8 cellular contexts compared by ENCODE assay signal in the genomic region with DNA sequence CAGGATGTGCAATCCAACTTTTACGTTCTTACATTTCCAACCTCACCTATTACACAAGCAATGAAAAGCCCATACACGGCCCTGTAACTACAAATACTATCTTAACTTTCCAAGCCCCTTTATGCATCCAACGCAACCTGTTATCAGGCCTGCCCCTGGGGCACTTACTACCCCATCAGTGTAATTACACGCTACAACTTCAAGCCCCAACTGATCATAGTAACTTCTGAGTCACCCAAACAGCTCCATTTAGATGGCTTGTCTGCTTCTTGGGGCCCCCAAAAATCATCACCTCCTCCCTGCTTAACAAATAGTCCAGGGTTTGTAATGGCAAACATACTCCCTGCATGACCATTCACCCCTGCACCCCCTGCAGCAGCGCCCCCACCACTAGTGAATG. TPM values are rescaled to one million over a fixed set of nuclear protein-coding genes. Genes with fewer than 3 reads are reported as not detected.
A peak's percentile ranks its signal among the peaks of the same experiment; 100 is the strongest.
DNase-seq lines count a peak whose midpoint lies in the region; ATAC-seq, FAIRE-seq and TF ChIP-seq lines count a peak whose summit lies in the region.
"Not testable (repeated sequence)": the region's sequence is repeated elsewhere in the genome, so short reads cannot be mapped to it uniquely, and the experiment has no call there.

No MANE protein-coding gene starts in this region.

- H3K4me2 ChIP-seq in astrocyte (ENCODE audit: low read length), result peak overlapping the region; percentile 63
- H3K4me2 ChIP-seq in neuronal stem cell (ENCODE audit: insufficient read depth, low read length, poor library complexity, severe bottlenecking), result not testable (repeated sequence)

- not testable (repeated sequence) for H3K18ac ChIP-seq in neuronal stem cell (ENCODE audit: low read length)

- H3K27me3 ChIP-seq in astrocyte (ENCODE audit: insufficient read depth, low read length); neuronal stem cell (ENCODE audit: control insufficient read depth in 3 of 3, insufficient read depth in 3 of 3, low read depth in 1 of 3, low read length in 3 of 3); thoracic aorta (replicated peaks; ENCODE audit: insufficient read depth): not testable (repeated sequence)

- H3K4me1 Mint-ChIP-seq in astrocyte (ENCODE audit: low read depth, unreplicated experiment), result peaks cover 36% of the 10 kb centered on the region
- H3K4me1 Mint-ChIP-seq in endothelial cell (ENCODE audit: unreplicated experiment), result not testable (repeated sequence)

- H3K9ac ChIP-seq in ES-I3 (ENCODE audit: low read depth, low read length), result peak overlapping the region; percentile 2; the same call in 1 of the 2 replicates
- not testable (repeated sequence) for H3K9ac ChIP-seq in astrocyte (ENCODE audit: low read length); neuronal stem cell (ENCODE audit: low read depth, low read length, poor library complexity)

- not testable (repeated sequence) for H2BK5ac ChIP-seq in neuronal stem cell (ENCODE audit: low read length)

- peaks cover 33% of the 10 kb centered on the region for H3K79me2 ChIP-seq in astrocyte (ENCODE audit: insufficient read depth, low read length)

- not testable (repeated sequence) for H2BK15ac ChIP-seq in neuronal stem cell (ENCODE audit: low read length)

- H3K36me3 Mint-ChIP-seq in astrocyte (ENCODE audit: low read depth, unreplicated experiment) (peaks cover 19% of the 10 kb centered on the region), endothelial cell (ENCODE audit: low read depth, unreplicated experiment) (peaks cover 53% of the 10 kb centered on the region)

- peak overlapping the region; percentile 43 for H4K8ac ChIP-seq in neuronal stem cell (ENCODE audit: low read depth, low read length)

- not testable (repeated sequence) for TF ChIP-seq CTCF in HFF-Myc (IDR thresholded peaks at IDR 0.05; ENCODE audit: low read depth, low read length, missing control alignments); astrocyte (IDR thresholded peaks at IDR 0.05; ENCODE audit: insufficient read depth, low read depth, low read length); endothelial cell (IDR thresholded peaks at IDR 0.05; ENCODE audit: unreplicated experiment); thoracic aorta (IDR thresholded peaks at IDR 0.05)

- H3K27me3 Mint-ChIP-seq in astrocyte (ENCODE audit: low read depth, unreplicated experiment), result not testable (repeated sequence)
- H3K27me3 Mint-ChIP-seq in endothelial cell (ENCODE audit: unreplicated experiment), result peaks cover 12% of the 10 kb centered on the region

- peak overlapping the region; percentile 82 for H3K4me3 Mint-ChIP-seq in astrocyte (ENCODE audit: unreplicated experiment)
- H3K4me3 Mint-ChIP-seq in endothelial cell (ENCODE audit: unreplicated experiment), result peak overlapping the region; percentile 13

- not testable (repeated sequence) for DNase-seq in HFF-Myc (ENCODE audit: extremely low read depth, low read depth); astrocyte (ENCODE audit: low read depth); endothelial cell (ENCODE audit: low spot score); neuronal stem cell (ENCODE audit: low spot score); thoracic aorta (ENCODE audit: low spot score)
- DNase-seq in SIG-M5 treated with dmso at 0.1 percent for 504 hours (lab: John Stamatoyannopoulos, UW; ENCODE audit: unreplicated experiment), result peak; percentile 34
- DNase-seq in islet precursor cell, result peak; percentile 63

- H2AK5ac ChIP-seq in neuronal stem cell (ENCODE audit: low read depth, low read length), result not testable (repeated sequence)

- H3K27ac ChIP-seq in astrocyte (ENCODE audit: low read depth, low read length); neuronal stem cell (replicated peaks; ENCODE audit: low read length); thoracic aorta: not testable (repeated sequence)

- H3K4me1 ChIP-seq in ES-I3 (ENCODE audit: insufficient read depth, low read length) (peaks cover 14% of the 10 kb centered on the region), astrocyte (ENCODE audit: insufficient read depth, low read length) (peaks cover 20% of the 10 kb centered on the region), thoracic aorta (ENCODE audit: control insufficient read depth in 1 of 2, low read depth in 2 of 2) (peaks cover 9 to 40% of the 10 kb centered on the region in 2 donors)
- H3K4me1 ChIP-seq in neuronal stem cell (ENCODE audit: control insufficient read depth in 2 of 2, insufficient read depth in 1 of 2, low read depth in 1 of 2, low read length in 2 of 2), result not testable (repeated sequence)

- H3K4me3 ChIP-seq in HFF-Myc (replicated peaks; ENCODE audit: low read depth, low read length), result peak overlapping the region; percentile 14
- not testable (repeated sequence) for H3K4me3 ChIP-seq in astrocyte (ENCODE audit: insufficient read depth, low read depth, low read length); neuronal stem cell (ENCODE audit: low read length in 2 of 2)
- H3K4me3 ChIP-seq in thoracic aorta, result peak overlapping the region; percentile 30

- not testable (repeated sequence) for ATAC-seq in thoracic aorta (ENCODE audit: insufficient number of reproducible peaks, low FRiP score, low read depth)

- H3K79me1 ChIP-seq in neuronal stem cell (ENCODE audit: low read depth, low read length), result not testable (repeated sequence)

- H4K20me1 ChIP-seq in astrocyte (ENCODE audit: insufficient read depth, low read length), result not testable (repeated sequence)

- not testable (repeated sequence) for H3K36me3 ChIP-seq in ES-I3 (ENCODE audit: insufficient read depth, low read length); astrocyte (ENCODE audit: insufficient read depth, low read length); thoracic aorta
- H3K36me3 ChIP-seq in neuronal stem cell (replicated peaks in 1 of 2; ENCODE audit: control insufficient read depth in 2 of 2, insufficient read depth in 2 of 2, low read length in 2 of 2), result peaks cover 0 to 11% of the 10 kb centered on the region in 2 donors

- no CpG with 5 or more reads among the region's 5 CpGs for WGBS in neuronal stem cell (ENCODE audit: extremely low coverage in 2 of 2, insufficient read length in 2 of 2, insufficient replicate concordance in 1 of 2), 2 donors

- H2AFZ ChIP-seq in astrocyte (ENCODE audit: low read depth, low read length); neuronal stem cell (ENCODE audit: low read length): not testable (repeated sequence)

- not testable (repeated sequence) for H3K27ac Mint-ChIP-seq in astrocyte (ENCODE audit: unreplicated experiment); endothelial cell (ENCODE audit: unreplicated experiment)

- not testable (repeated sequence) for H3K14ac ChIP-seq in neuronal stem cell (ENCODE audit: low read length)

- not testable (repeated sequence) for H4K91ac ChIP-seq in neuronal stem cell (ENCODE audit: low read depth, low read length, poor library complexity)

- H3K9me3 Mint-ChIP-seq in astrocyte (ENCODE audit: unreplicated experiment); endothelial cell (ENCODE audit: unreplicated experiment): not testable (repeated sequence)

- H3K23ac ChIP-seq in neuronal stem cell (ENCODE audit: low read depth, low read length, poor library complexity), result not testable (repeated sequence)

- not testable (repeated sequence) for H3K9me3 ChIP-seq in ES-I3 (ENCODE audit: control insufficient read depth, insufficient read depth, low read length); astrocyte (ENCODE audit: insufficient read depth, low read depth, low read length); neuronal stem cell (replicated peaks in 1 of 2; ENCODE audit: control insufficient read depth in 2 of 2, insufficient read depth in 1 of 2, low read depth in 1 of 2, low read length in 2 of 2); thoracic aorta

- H2BK12ac ChIP-seq in neuronal stem cell (ENCODE audit: low read length), result not testable (repeated sequence)

- not testable (repeated sequence) for H2BK120ac ChIP-seq in neuronal stem cell (ENCODE audit: low read depth, low read length)

- not testable (repeated sequence) for H3K4ac ChIP-seq in neuronal stem cell (ENCODE audit: low read length)

- FAIRE-seq in astrocyte (lab: Jason Lieb, UNC), result not testable (repeated sequence)

RNA-seq across cellular contexts. Expression of a gene that starts 11.1 kb away (rescaled TPM):
- total RNA-seq in astrocyte (103 and 107 TPM in 2 replicates), endothelial cell (ENCODE audit: unreplicated experiment) (66.0 TPM), thoracic aorta (10 to 100 TPM; 52.8 to 77.3 TPM)
- polyA plus RNA-seq in neuronal stem cell (2013, experiment 1 of 2), result 18.4 TPM
- polyA plus RNA-seq in neuronal stem cell (2013, experiment 2 of 2), result 17.5 TPM
